ENCODE assay signal across 27 cellular contexts in the genomic region with DNA sequence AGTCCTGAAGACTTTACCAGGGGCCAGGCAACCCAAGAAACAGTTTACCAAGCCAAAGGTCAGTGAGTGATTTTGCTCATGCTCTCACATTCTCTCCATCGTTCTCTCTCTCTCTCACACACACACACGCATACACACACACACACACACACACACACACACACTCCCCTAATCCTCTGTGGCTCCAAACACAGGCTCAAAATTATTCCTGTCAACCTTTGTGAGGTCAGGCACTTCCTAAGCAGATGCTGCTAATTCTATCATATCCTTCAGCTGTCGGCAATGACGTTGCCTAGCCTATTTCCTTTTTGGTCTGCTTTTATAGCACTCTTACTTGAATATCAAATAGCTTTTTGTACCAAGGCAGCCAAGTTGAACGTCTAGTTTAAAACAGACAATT.
DNase-seq lines count a peak whose midpoint lies in the region; ATAC-seq and TF ChIP-seq lines count a peak whose summit lies in the region.
"Had no signal": no experiment of that assay in that cellular context is flagged by ENCODE, and none has a peak within 500 bp of the region (broad histone marks: within the 10 kb centered on the region; RNA-seq: fewer than 3 reads in every experiment).

No MANE protein-coding gene starts in this region.

- H3K9me3 Mint-ChIP-seq in activated naive CD8-positive, alpha-beta T cell treated with anti-CD3 and anti-CD28 coated beads, Interleukin-2, amount 10 ng/mL, durations not matched to agents 7 days and 5 days: peaks cover 4% of the 10 kb centered on the region
- no peaks in the 10 kb centered on the region for H3K9me3 Mint-ChIP-seq in activated naive CD8-positive, alpha-beta T cell treated with anti-CD3 and anti-CD28 coated beads for 36 hours
- H3K9me3 Mint-ChIP-seq: activated naive CD4-positive, alpha-beta T cell treated with anti-CD3 and anti-CD28 coated beads, Interleukin-2, amount 50 U/mL, for 24 hours; activated T-helper 17 cell treated with anti-CD3 and anti-CD28 coated beads, Interleukin-2, amount 50 U/mL, for 72 hours; dendritic cell treated with granulocyte-macrophage colony-stimulating factor and Interleukin-4, amounts not matched to agents 40 ng/mL and 50 ng/mL, for 4 days; stimulated activated naive CD8-positive, alpha-beta T cell treated with anti-CD3 and anti-CD28 coated beads, Interleukin-15, amount 100 ng/mL, for 72 hours had no signal

- H3K36me3 ChIP-seq in WERI-Rb-1 (no peaks in the 10 kb centered on the region), prostate gland (no peaks in the 10 kb centered on the region)
- H3K36me3 ChIP-seq: gastrocnemius medialis had no signal

- no peak overlapping the region for H3K4me3 ChIP-seq in WERI-Rb-1 (ENCODE audit: low read depth, low read length)
- H3K4me3 ChIP-seq in prostate gland: no peak overlapping the region
- H3K4me3 ChIP-seq: gastrocnemius medialis, psoas muscle, skin epidermis had no signal

- H3K27me3 ChIP-seq in WERI-Rb-1 (ENCODE audit: insufficient read depth, low read depth, severe bottlenecking): no peaks in the 10 kb centered on the region
- no peaks in the 10 kb centered on the region for H3K27me3 ChIP-seq in prostate gland (replicated peaks; ENCODE audit: insufficient read depth)
- H3K27me3 ChIP-seq: gastrocnemius medialis had no signal

- H3K36me3 Mint-ChIP-seq in activated naive CD8-positive, alpha-beta T cell treated with anti-CD3 and anti-CD28 coated beads, Interleukin-2, amount 10 ng/mL, durations not matched to agents 7 days and 5 days: peaks cover 26% of the 10 kb centered on the region
- no peaks in the 10 kb centered on the region for H3K36me3 Mint-ChIP-seq in activated naive CD8-positive, alpha-beta T cell treated with anti-CD3 and anti-CD28 coated beads for 36 hours
- H3K36me3 Mint-ChIP-seq: activated naive CD4-positive, alpha-beta T cell treated with anti-CD3 and anti-CD28 coated beads, Interleukin-2, amount 50 U/mL, for 24 hours had no signal

- no peak for ATAC-seq in activated naive CD8-positive, alpha-beta T cell treated with anti-CD3 and anti-CD28 coated beads, Interleukin-2, amount 10 ng/mL, durations not matched to agents 7 days and 5 days (ENCODE audit: low read depth)
- ATAC-seq: activated T-helper 17 cell treated with anti-CD3 and anti-CD28 coated beads, Interleukin-2, amount 50 U/mL, for 72 hours; gastrocnemius medialis; left colon; stimulated activated naive CD8-positive, alpha-beta T cell treated with anti-CD3 and anti-CD28 coated beads, Interleukin-15, amount 100 ng/mL, for 72 hours had no signal

- H3K4me1 ChIP-seq in prostate gland (replicated peaks): no peaks in the 10 kb centered on the region
- H3K4me1 ChIP-seq: gastrocnemius medialis, psoas muscle had no signal

- H3K27ac Mint-ChIP-seq in activated naive CD8-positive, alpha-beta T cell treated with anti-CD3 and anti-CD28 coated beads, Interleukin-2, amount 10 ng/mL, durations not matched to agents 7 days and 5 days: peak overlapping the region; percentile 59
- H3K27ac Mint-ChIP-seq in activated naive CD8-positive, alpha-beta T cell treated with anti-CD3 and anti-CD28 coated beads for 36 hours: no peak overlapping the region
- H3K27ac Mint-ChIP-seq: activated naive CD4-positive, alpha-beta T cell treated with anti-CD3 and anti-CD28 coated beads, Interleukin-2, amount 50 U/mL, for 24 hours; CD8-positive, alpha-beta memory T cell; dendritic cell treated with granulocyte-macrophage colony-stimulating factor and Interleukin-4, amounts not matched to agents 40 ng/mL and 50 ng/mL, for 4 days had no signal

- TF ChIP-seq POLR2A in prostate gland (IDR thresholded peaks at IDR 0.05): no peak

- H3K4me1 Mint-ChIP-seq in activated naive CD8-positive, alpha-beta T cell treated with anti-CD3 and anti-CD28 coated beads, Interleukin-2, amount 10 ng/mL, durations not matched to agents 7 days and 5 days: peaks cover 61% of the 10 kb centered on the region
- peaks cover 26% of the 10 kb centered on the region for H3K4me1 Mint-ChIP-seq in activated naive CD8-positive, alpha-beta T cell treated with anti-CD3 and anti-CD28 coated beads for 36 hours

- H3K27ac ChIP-seq in WERI-Rb-1 (no peak overlapping the region), prostate gland (no peak overlapping the region)
- H3K27ac ChIP-seq: gastrocnemius medialis, psoas muscle, RWPE1 had no signal

- 61% methylated on average over 5 of the region's 5 CpGs for WGBS in prostate gland

- intact Hi-C loops in prostate gland (cut with DNase I): no loop called here

- no peak overlapping the region for H3K4me3 Mint-ChIP-seq in activated naive CD8-positive, alpha-beta T cell treated with anti-CD3 and anti-CD28 coated beads, Interleukin-2, amount 10 ng/mL, durations not matched to agents 7 days and 5 days
- H3K4me3 Mint-ChIP-seq in activated naive CD8-positive, alpha-beta T cell treated with anti-CD3 and anti-CD28 coated beads for 36 hours: no peak overlapping the region
- H3K4me3 Mint-ChIP-seq: activated naive CD4-positive, alpha-beta T cell treated with anti-CD3 and anti-CD28 coated beads, Interleukin-2, amount 50 U/mL, for 24 hours; activated T-helper 17 cell treated with anti-CD3 and anti-CD28 coated beads, Interleukin-2, amount 50 U/mL, for 72 hours; dendritic cell treated with granulocyte-macrophage colony-stimulating factor and Interleukin-4, amounts not matched to agents 40 ng/mL and 50 ng/mL, for 4 days; stimulated activated naive CD8-positive, alpha-beta T cell treated with anti-CD3 and anti-CD28 coated beads, Interleukin-15, amount 100 ng/mL, for 72 hours had no signal

- TF ChIP-seq CTCF in WERI-Rb-1 (IDR thresholded peaks at IDR 0.05; ENCODE audit: low read depth, low read length): no peak
- no peak for TF ChIP-seq CTCF in prostate gland (IDR thresholded peaks at IDR 0.05)

- peaks cover under 1% of the 10 kb centered on the region for H3K27me3 Mint-ChIP-seq in activated naive CD8-positive, alpha-beta T cell treated with anti-CD3 and anti-CD28 coated beads, Interleukin-2, amount 10 ng/mL, durations not matched to agents 7 days and 5 days
- H3K27me3 Mint-ChIP-seq in activated naive CD8-positive, alpha-beta T cell treated with anti-CD3 and anti-CD28 coated beads for 36 hours: peaks cover 22% of the 10 kb centered on the region
- H3K27me3 Mint-ChIP-seq: activated naive CD4-positive, alpha-beta T cell treated with anti-CD3 and anti-CD28 coated beads, Interleukin-2, amount 50 U/mL, for 24 hours; activated T-helper 17 cell treated with anti-CD3 and anti-CD28 coated beads, Interleukin-2, amount 50 U/mL, for 72 hours had no signal

- DNase-seq in activated naive CD8-positive, alpha-beta T cell treated with anti-CD3 and anti-CD28 coated beads, Interleukin-2, amount 10 ng/mL, durations not matched to agents 7 days and 5 days: no peak
- no peak for DNase-seq in activated naive CD8-positive, alpha-beta T cell treated with anti-CD3 and anti-CD28 coated beads for 36 hours
- DNase-seq in WERI-Rb-1 (peak; percentile 48), myocyte (ENCODE audit: low read depth) (peak; percentile 91), prostate gland (ENCODE audit: low spot score) (no peak), NCI-H524 treated with DMSO at 0.1 percent for 48 hours (lab: John Stamatoyannopoulos, UW) (no peak), glomerular visceral epithelial cell (ENCODE audit: extremely low spot score) (no peak), retina (no peak)
- DNase-seq: activated CD4-positive, alpha-beta T cell treated with anti-CD3 and anti-CD28 coated beads, Interleukin-2, amount 50 U/mL, for 4 hours; anterior cingulate cortex; caudate nucleus; CD8-positive, alpha-beta memory T cell; gastrocnemius medialis; hippocampal formation; left colon; NCI-H1105; NCI-H1930; NCI-H345; NCI-H774; psoas muscle; SK-N-SH; stimulated activated naive CD8-positive, alpha-beta T cell treated with anti-CD3 and anti-CD28 coated beads, Interleukin-15, amount 100 ng/mL, for 72 hours had no signal

- POLR2A ChIA-PET in activated naive CD8-positive, alpha-beta T cell treated with anti-CD3 and anti-CD28 coated beads, Interleukin-2, amount 10 ng/mL, durations not matched to agents 7 days and 5 days (lab: Charles Lee): interaction anchor here (1.2 to 1.3 kb wide), 2 partner anchors 10 to 37 kb away, joined by 3 to 8 read pairs; no protein-coding TSS in a partner anchor

- H3K9me3 ChIP-seq in WERI-Rb-1 (ENCODE audit: severe bottlenecking) (no peaks in the 10 kb centered on the region), prostate gland (no peaks in the 10 kb centered on the region)
- H3K9me3 ChIP-seq: gastrocnemius medialis, psoas muscle, SK-N-SH had no signal

Comparison
In these comparisons a context has a peak if more than half of its experiments do, and no peak if none do; other contexts are left out.
1. DNase-seq: peak in WERI-Rb-1 (single experiment) and myocyte (single experiment); none in activated naive CD8-positive, alpha-beta T cell treated with anti-CD3 and anti-CD28 coated beads, Interleukin-2, amount 10 ng/mL, durations not matched to agents 7 days and 5 days (single experiment), activated naive CD8-positive, alpha-beta T cell treated with anti-CD3 and anti-CD28 coated beads for 36 hours (single experiment), prostate gland (single experiment), NCI-H524 treated with DMSO at 0.1 percent for 48 hours (single experiment), glomerular visceral epithelial cell (single experiment) and retina (single experiment).